ENCODE assay signal across 7 cellular contexts in the genomic region with DNA sequence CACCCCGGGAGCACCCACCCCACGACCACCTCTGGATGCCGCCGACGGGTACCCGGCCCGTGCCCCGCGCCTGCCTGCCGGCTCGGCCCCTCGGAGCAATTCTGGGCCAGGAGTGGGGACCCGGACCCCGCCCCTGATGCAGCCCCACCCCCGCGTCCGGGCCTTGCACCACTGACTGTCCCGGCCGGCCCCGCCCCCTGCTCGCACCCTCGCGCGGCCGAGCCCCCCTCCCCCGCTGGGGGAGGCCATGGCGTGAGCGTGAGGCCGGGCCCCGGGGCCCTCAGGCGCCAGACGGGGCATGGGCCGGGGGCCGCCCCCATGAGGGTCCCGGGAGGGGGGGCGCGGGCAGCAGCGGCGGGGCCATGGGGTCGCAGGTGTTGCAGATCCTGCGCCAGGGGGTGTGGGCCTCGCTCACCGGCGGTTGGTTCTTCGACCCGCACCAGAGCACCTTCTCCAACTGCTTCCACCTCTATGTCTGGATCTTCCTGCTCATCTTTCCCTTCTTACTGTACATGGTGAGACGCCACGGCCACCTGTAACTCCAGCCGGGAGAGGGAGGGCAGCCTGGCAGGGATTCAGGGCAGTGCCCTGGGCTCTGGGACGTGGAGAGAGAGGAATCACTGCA. TPM values are rescaled to one million over a fixed set of nuclear protein-coding genes. Genes with fewer than 3 reads are reported as not detected.
A peak's percentile ranks its signal among the peaks of the same experiment; 100 is the strongest.
DNase-seq lines count a peak whose midpoint lies in the region; ATAC-seq, FAIRE-seq and TF ChIP-seq lines count a peak whose summit lies in the region.

No MANE protein-coding gene starts in this region.

- TF ChIP-seq CTCF in GM10248 (IDR thresholded peaks at IDR 0.05; ENCODE audit: control extremely low read depth, extremely low read depth, low read depth, missing control alignments) (no peak), GM23338 (conservative IDR thresholded peaks at IDR 0.05; ENCODE audit: low read depth in 2 of 2) (no peak), bronchial epithelial cell (IDR thresholded peaks at IDR 0.05; ENCODE audit: insufficient read depth, low read length, severe bottlenecking) (no peak), HepG2 (CRISPR knock-in tag; IDR thresholded peaks at IDR 0.05) (no peak), suprapubic skin (IDR thresholded peaks at IDR 0.05) (no peak)

- peaks cover 16% of the 10 kb centered on the region for H3K4me1 Mint-ChIP-seq in GM23338

- CTCF ChIA-PET in GM10248 (lab: Yijun Ruan, JAX) (interaction anchor here (0.7 to 24.8 kb wide), 13 partner anchors 10 to 202 kb away, joined by 3 to 351 read pairs (median 4); partner anchors contain the start of genes EHBP1L1, FAM89B, KCNK7 and SIPA1), HepG2 (lab: Yijun Ruan, JAX; ENCODE audit: low intra/inter-chr PET ratio, low total read pairs) (no interaction called here)

- H3K79me2 ChIP-seq in GM23338 (replicated peaks; ENCODE audit: insufficient read depth) (peaks cover 28% of the 10 kb centered on the region), HepG2 (ENCODE audit: insufficient read depth, low read length) (peaks cover 53% of the 10 kb centered on the region)

- no peaks in the 10 kb centered on the region; the same call in 2 of the 3 replicates for H3K9me3 Mint-ChIP-seq in GM23338

- DNase-seq in GM10248 (ENCODE audit: extremely low spot score) = peak; percentile 70
- DNase-seq in GM23338 (ENCODE audit: low spot score) = peak; percentile 57
- DNase-seq in NT2/D1 (ENCODE audit: low read depth, low spot score) = no peak
- no peak for DNase-seq in bronchial epithelial cell (ENCODE audit: low read depth)
- peak; percentile 47 for DNase-seq in HepG2 (ENCODE audit: low spot score)
- no peak for DNase-seq in suprapubic skin (ENCODE audit: low spot score in 2 of 2)
- no peak for DNase-seq in cortex of kidney (lab: John Stamatoyannopoulos, UW)

- 0 out of 2 replicates have a peak overlapping the region, but pooled peaks have one; percentile 50 for H3K27ac ChIP-seq in GM23338 (ENCODE audit: low read depth)
- peak overlapping the region; percentile 92 for H3K27ac ChIP-seq in HepG2 (ENCODE audit: extremely low read length, insufficient read depth, low read length)
- peak overlapping the region; percentile 86 for H3K27ac ChIP-seq in suprapubic skin

- peaks cover 26% of the 10 kb centered on the region for H3K27me3 Mint-ChIP-seq in GM23338 (ENCODE audit: insufficient read depth, low read depth, poor library complexity)

- 0% methylated on average over 9 of the region's 50 CpGs for WGBS in HepG2 (ENCODE audit: low lambda C conversion rate)
- WGBS in suprapubic skin = 5% methylated on average over 8 of the region's 50 CpGs

- no peak for TF ChIP-seq RAD21 in HepG2 (CRISPR knock-in tag; IDR thresholded peaks at IDR 0.05)

- intact Hi-C loops in HepG2 (cut with micrococcal nuclease; ENCODE audit: unreplicated experiment) = no loop called here

- peaks cover 14% of the 10 kb centered on the region for H4K20me1 ChIP-seq in GM23338 (replicated peaks; ENCODE audit: insufficient read depth)
- peaks cover 23% of the 10 kb centered on the region; the same call in 1 of the 2 replicates for H4K20me1 ChIP-seq in HepG2 (ENCODE audit: insufficient read depth, low read length)

- no peak overlapping the region for H2AFZ ChIP-seq in GM23338
- no peak overlapping the region for H2AFZ ChIP-seq in HepG2 (ENCODE audit: low read length)

- no TSS peak for BruUV-seq in HepG2 (replicated peaks; lab: Mats Ljungman, UMichigan)

- in situ Hi-C loops in HepG2 (cut with HindIII; ENCODE audit: extremely low pct_ligation_motif_present, low pct_unique_long_range_greater_than_20kb) = no loop called here

- no peaks in the 10 kb centered on the region for H3K9me2 ChIP-seq in GM23338 (ENCODE audit: insufficient read depth)

- no peaks in the 10 kb centered on the region for H3K9me3 ChIP-seq in NT2/D1 (ENCODE audit: insufficient read depth, low read length)
- H3K9me3 ChIP-seq in HepG2 (ENCODE audit: low read length) = no peaks in the 10 kb centered on the region
- H3K9me3 ChIP-seq in suprapubic skin = no peaks in the 10 kb centered on the region

- peak overlapping the region; percentile 93 for H3K27ac Mint-ChIP-seq in GM23338

- H3K4me2 ChIP-seq in GM23338 (peak overlapping the region; percentile 97), HepG2 (ENCODE audit: low read depth, low read length) (peak overlapping the region; percentile 77)

- peak overlapping the region; percentile 58 for H3K4me3 ChIP-seq in GM23338
- peak overlapping the region; percentile 87 for H3K4me3 ChIP-seq in NT2/D1 (ENCODE audit: insufficient read length, low read depth)
- peak overlapping the region; percentile 88 for H3K4me3 ChIP-seq in bronchial epithelial cell (ENCODE audit: low read depth, low read length)
- peak overlapping the region; percentile 86 to 90 (median 87) for H3K4me3 ChIP-seq in HepG2 (replicated peaks in 1 of 3; ENCODE audit: insufficient read depth in 1 of 3, low read depth in 2 of 3, low read length in 3 of 3)
- H3K4me3 ChIP-seq in suprapubic skin = peak overlapping the region; percentile 83

- H3K4me1 ChIP-seq in GM23338 (ENCODE audit: insufficient read depth) = peaks cover 14% of the 10 kb centered on the region; the same call in 1 of the 2 replicates
- peaks cover 38% of the 10 kb centered on the region for H3K4me1 ChIP-seq in NT2/D1 (ENCODE audit: insufficient read depth, insufficient read length)
- H3K4me1 ChIP-seq in HepG2 (ENCODE audit: insufficient read depth, low read length) = peaks cover 39% of the 10 kb centered on the region
- peaks cover 44% of the 10 kb centered on the region for H3K4me1 ChIP-seq in suprapubic skin

- no peak for FAIRE-seq in bronchial epithelial cell (lab: Jason Lieb, UNC)
- FAIRE-seq in HepG2 (lab: Jason Lieb, UNC) = no peak

- peaks cover 21% of the 10 kb centered on the region for H3K36me3 Mint-ChIP-seq in GM23338 (ENCODE audit: low read depth)

- ATAC-seq in GM23338 (peak; percentile 10), HepG2 (peak; percentile 7)

- TF ChIP-seq POLR2A in HepG2 (IDR thresholded peaks at IDR 0.05; ENCODE audit: insufficient read depth in 1 of 2, low read depth in 2 of 2, low read length in 2 of 2) = no peak
- no peak for TF ChIP-seq POLR2A in suprapubic skin (IDR thresholded peaks at IDR 0.05)

- POLR2A ChIA-PET in GM10248 (lab: Yijun Ruan, JAX) = interaction anchor here (0.7 to 1.3 kb wide), 6 partner anchors 15 to 348 kb away, joined by 3 to 5 read pairs (median 4); partner anchors contain the start of genes CCDC85B and MALAT1
- POLR2A ChIA-PET in HepG2 (lab: Yijun Ruan, JAX) = interaction anchor here (0.7 to 4.3 kb wide), 40 partner anchors 9 to 436 kb away, joined by 3 to 48 read pairs (median 5); partner anchors contain the start of genes CCDC85B, CFL1, KAT5 and MALAT1

- TF ChIP-seq EP300 in HepG2 (IDR thresholded peaks at IDR 0.05; ENCODE audit: low read depth in 2 of 2, low read length in 2 of 2) (no peak), HepG2 (CRISPR knock-in tag; IDR thresholded peaks at IDR 0.05; ENCODE audit: borderline replicate concordance) (no peak), suprapubic skin (IDR thresholded peaks at IDR 0.05) (no peak)

- H3K9ac ChIP-seq in NT2/D1 (ENCODE audit: insufficient read length, low read depth) (peak overlapping the region; percentile 98), HepG2 (ENCODE audit: insufficient read depth, low read depth, low read length) (peak overlapping the region; percentile 88)

- H3K27me3 ChIP-seq in GM23338 (ENCODE audit: insufficient read depth) (no peaks in the 10 kb centered on the region), NT2/D1 (ENCODE audit: insufficient read depth, insufficient read length) (no peaks in the 10 kb centered on the region), bronchial epithelial cell (ENCODE audit: control insufficient read depth, insufficient read depth, low read length) (no peaks in the 10 kb centered on the region), HepG2 (ENCODE audit: control insufficient read depth in 1 of 2, insufficient read depth in 2 of 2, low read length in 2 of 2) (no peaks in the 10 kb centered on the region; a peak in 1 of 5 replicates), suprapubic skin (no peaks in the 10 kb centered on the region)

- peaks cover 7% of the 10 kb centered on the region for H3F3A ChIP-seq in GM23338 (replicated peaks; ENCODE audit: low read depth)

- H3K4me3 Mint-ChIP-seq in GM23338 = peak overlapping the region; percentile 94

- H3K36me3 ChIP-seq in GM23338 (ENCODE audit: insufficient read depth) (no peaks in the 10 kb centered on the region; the same call in 1 of the 2 replicates), NT2/D1 (ENCODE audit: insufficient read depth, insufficient read length, low read length) (peaks cover 70% of the 10 kb centered on the region), bronchial epithelial cell (ENCODE audit: control insufficient read depth, insufficient read depth, low read length) (peaks cover 29% of the 10 kb centered on the region), HepG2 (replicated peaks in 1 of 2; ENCODE audit: control insufficient read depth in 1 of 2, insufficient read depth in 2 of 2, low read length in 2 of 2) (peaks cover 15 to 35% of the 10 kb centered on the region in 2 experiments; a peak in 4 of 5 replicates), suprapubic skin (peaks cover 44% of the 10 kb centered on the region)

RNA-seq across cellular contexts. Expression of gene PCNX3, which starts 0.5 kb away (rescaled TPM):
- total RNA-seq in GM23338 (2014; rRNA removed; shearing (Covaris generic)) = 41.2 and 52.2 TPM in 2 replicates
- 7.3 and 8.7 TPM in 2 replicates for polyA plus RNA-seq in GM23338 (2016; fragmentation: Nextera tagmentation; extraction: Ambion mirVana)
- 5.3 and 10.2 TPM in 2 replicates for total RNA-seq in bronchial epithelial cell
- total RNA-seq in HepG2 (2016; rRNA removed; fragmentation: Illumina TruSeq; extraction: Trizol) = 14.5 and 23.0 TPM in 2 replicates
- total RNA-seq in HepG2 (2016; cell fraction: cytosol; rRNA removed; fragmentation: Illumina TruSeq; extraction: Trizol; ENCODE audit: low read depth) = 8.5 and 8.7 TPM in 2 replicates
- total RNA-seq in HepG2 (2016; cell fraction: insoluble cytoplasmic fraction; rRNA removed; fragmentation: Illumina TruSeq; extraction: Trizol) = 12.2 and 22.7 TPM in 2 replicates
- total RNA-seq in HepG2 (2016; cell fraction: membrane; rRNA removed; fragmentation: Illumina TruSeq; extraction: Trizol) = 9.3 and 9.7 TPM in 2 replicates
- 26.0 and 33.8 TPM in 2 replicates for total RNA-seq in HepG2 (2016; cell fraction: nucleus; rRNA removed; fragmentation: Illumina TruSeq; extraction: Trizol)
- 16.2 and 23.1 TPM in 2 replicates for polyA plus RNA-seq in HepG2 (2011; rRNA removed)
- polyA plus RNA-seq in HepG2 (2011; cell fraction: cytosol; rRNA removed) = 12.7 and 17.1 TPM in 2 replicates
- polyA plus RNA-seq in HepG2 (2011; cell fraction: nucleus; rRNA removed) = 99.5 and 123 TPM in 2 replicates
- polyA plus RNA-seq in HepG2 (2012) = 14.4 and 24.5 TPM in 2 replicates
- polyA plus RNA-seq in HepG2 (2016; cell fraction: cytosol; fragmentation: Illumina TruSeq; extraction: Trizol; ENCODE audit: low read depth) = 4.3 and 4.9 TPM in 2 replicates
- polyA plus RNA-seq in HepG2 (2016; cell fraction: insoluble cytoplasmic fraction; fragmentation: Illumina TruSeq; extraction: Trizol; ENCODE audit: low read depth) = 14.3 and 21.7 TPM in 2 replicates
- 5.8 and 6.9 TPM in 2 replicates for polyA plus RNA-seq in HepG2 (2016; cell fraction: membrane; fragmentation: Illumina TruSeq; extraction: Trizol; ENCODE audit: low read depth)
- 68.2 and 73.5 TPM in 2 replicates for polyA plus RNA-seq in HepG2 (2016; cell fraction: nucleus; fragmentation: Illumina TruSeq; extraction: Trizol; ENCODE audit: insufficient read depth, low read depth)
- polyA minus RNA-seq in HepG2 (2011; rRNA and poly(A)+ RNA removed; ENCODE audit: low replicate concordance) = 35.6 and 67.6 TPM in 2 replicates
- polyA minus RNA-seq in HepG2 (2011; cell fraction: cytosol; rRNA and poly(A)+ RNA removed) = 23.3 and 27.8 TPM in 2 replicates
- 32.3 and 32.8 TPM in 2 replicates for polyA minus RNA-seq in HepG2 (2011; cell fraction: nucleus; rRNA and poly(A)+ RNA removed)
- total RNA-seq in suprapubic skin = 10 to 100 TPM; 38.5 to 59.3 (median 43.6) TPM

RNA-seq across cellular contexts. Expression of gene MAP3K11, which starts 2.0 kb away (rescaled TPM):
- total RNA-seq in GM23338 (2014; rRNA removed; shearing (Covaris generic)) = 32.8 and 38.6 TPM in 2 replicates
- polyA plus RNA-seq in GM23338 (2016; fragmentation: Nextera tagmentation; extraction: Ambion mirVana) = 19.8 and 20.8 TPM in 2 replicates
- 11.1 and 18.6 TPM in 2 replicates for total RNA-seq in bronchial epithelial cell
- total RNA-seq in HepG2 (2016; rRNA removed; fragmentation: Illumina TruSeq; extraction: Trizol) = 35.6 and 51.5 TPM in 2 replicates
- 9.8 and 11.0 TPM in 2 replicates for total RNA-seq in HepG2 (2016; cell fraction: cytosol; rRNA removed; fragmentation: Illumina TruSeq; extraction: Trizol; ENCODE audit: low read depth)
- total RNA-seq in HepG2 (2016; cell fraction: insoluble cytoplasmic fraction; rRNA removed; fragmentation: Illumina TruSeq; extraction: Trizol) = 28.4 and 51.3 TPM in 2 replicates
- 23.9 and 24.4 TPM in 2 replicates for total RNA-seq in HepG2 (2016; cell fraction: membrane; rRNA removed; fragmentation: Illumina TruSeq; extraction: Trizol)
- total RNA-seq in HepG2 (2016; cell fraction: nucleus; rRNA removed; fragmentation: Illumina TruSeq; extraction: Trizol) = 38.3 and 44.6 TPM in 2 replicates
- polyA plus RNA-seq in HepG2 (2011; rRNA removed) = 35.9 and 54.6 TPM in 2 replicates
- polyA plus RNA-seq in HepG2 (2011; cell fraction: cytosol; rRNA removed) = 29.9 and 43.3 TPM in 2 replicates
- polyA plus RNA-seq in HepG2 (2011; cell fraction: nucleus; rRNA removed) = 105 and 109 TPM in 2 replicates
- 41.6 and 47.6 TPM in 2 replicates for polyA plus RNA-seq in HepG2 (2012)
- 10.0 and 10.8 TPM in 2 replicates for polyA plus RNA-seq in HepG2 (2016; cell fraction: cytosol; fragmentation: Illumina TruSeq; extraction: Trizol; ENCODE audit: low read depth)
- 43.2 and 55.5 TPM in 2 replicates for polyA plus RNA-seq in HepG2 (2016; cell fraction: insoluble cytoplasmic fraction; fragmentation: Illumina TruSeq; extraction: Trizol; ENCODE audit: low read depth)
- polyA plus RNA-seq in HepG2 (2016; cell fraction: membrane; fragmentation: Illumina TruSeq; extraction: Trizol; ENCODE audit: low read depth) = 24.5 and 29.1 TPM in 2 replicates
- polyA plus RNA-seq in HepG2 (2016; cell fraction: nucleus; fragmentation: Illumina TruSeq; extraction: Trizol; ENCODE audit: insufficient read depth, low read depth) = 98.1 and 107 TPM in 2 replicates
- polyA minus RNA-seq in HepG2 (2011; rRNA and poly(A)+ RNA removed; ENCODE audit: low replicate concordance) = 59.8 and 117 TPM in 2 replicates
- polyA minus RNA-seq in HepG2 (2011; cell fraction: cytosol; rRNA and poly(A)+ RNA removed) = 35.9 and 41.2 TPM in 2 replicates
- 61.7 and 76.1 TPM in 2 replicates for polyA minus RNA-seq in HepG2 (2011; cell fraction: nucleus; rRNA and poly(A)+ RNA removed)
- total RNA-seq in suprapubic skin = 10 to 100 TPM; 29.2 to 45.5 (median 37.0) TPM

RNA-seq across cellular contexts. Expression of gene KCNK7, which starts 20.5 kb away (rescaled TPM):
- not detected in 2 replicates for total RNA-seq in GM23338 (2014; rRNA removed; shearing (Covaris generic))
- 0.24 and 0.60 TPM in 2 replicates for polyA plus RNA-seq in GM23338 (2016; fragmentation: Nextera tagmentation; extraction: Ambion mirVana)
- total RNA-seq in bronchial epithelial cell = 0.79 and 4.1 TPM in 2 replicates
- total RNA-seq in HepG2 (2016; rRNA removed; fragmentation: Illumina TruSeq; extraction: Trizol) = not detected in 2 replicates
- total RNA-seq in HepG2 (2016; cell fraction: cytosol; rRNA removed; fragmentation: Illumina TruSeq; extraction: Trizol; ENCODE audit: low read depth) = not detected in 2 replicates
- total RNA-seq in HepG2 (2016; cell fraction: insoluble cytoplasmic fraction; rRNA removed; fragmentation: Illumina TruSeq; extraction: Trizol) = not detected in 2 replicates
- total RNA-seq in HepG2 (2016; cell fraction: membrane; rRNA removed; fragmentation: Illumina TruSeq; extraction: Trizol) = not detected in 2 replicates
- 1.2 TPM in 1 of 2 replicates, not detected in the other for total RNA-seq in HepG2 (2016; cell fraction: nucleus; rRNA removed; fragmentation: Illumina TruSeq; extraction: Trizol)
- 0.11 and 0.14 TPM in 2 replicates for polyA plus RNA-seq in HepG2 (2011; rRNA removed)
- polyA plus RNA-seq in HepG2 (2011; cell fraction: cytosol; rRNA removed) = 0.04 TPM in 1 of 2 replicates, not detected in the other
- 0.69 and 0.97 TPM in 2 replicates for polyA plus RNA-seq in HepG2 (2011; cell fraction: nucleus; rRNA removed)
- polyA plus RNA-seq in HepG2 (2012) = 0.28 TPM in 1 of 2 replicates, not detected in the other
- polyA plus RNA-seq in HepG2 (2016; cell fraction: cytosol; fragmentation: Illumina TruSeq; extraction: Trizol; ENCODE audit: low read depth) = not detected in 2 replicates
- not detected in 2 replicates for polyA plus RNA-seq in HepG2 (2016; cell fraction: insoluble cytoplasmic fraction; fragmentation: Illumina TruSeq; extraction: Trizol; ENCODE audit: low read depth)
- polyA plus RNA-seq in HepG2 (2016; cell fraction: membrane; fragmentation: Illumina TruSeq; extraction: Trizol; ENCODE audit: low read depth) = not detected in 2 replicates
- 0.38 and 0.77 TPM in 2 replicates for polyA plus RNA-seq in HepG2 (2016; cell fraction: nucleus; fragmentation: Illumina TruSeq; extraction: Trizol; ENCODE audit: insufficient read depth, low read depth)
- 0.33 and 0.90 TPM in 2 replicates for polyA minus RNA-seq in HepG2 (2011; rRNA and poly(A)+ RNA removed; ENCODE audit: low replicate concordance)
- polyA minus RNA-seq in HepG2 (2011; cell fraction: cytosol; rRNA and poly(A)+ RNA removed) = not detected in 2 replicates
- polyA minus RNA-seq in HepG2 (2011; cell fraction: nucleus; rRNA and poly(A)+ RNA removed) = 0.75 and 1.2 TPM in 2 replicates
- 100 to 1,000 TPM in 3 of 4 donors, 10 to 100 TPM in 1; 32.6 to 183 (median 144) TPM for total RNA-seq in suprapubic skin

RNA-seq across cellular contexts. Expression of gene SIPA1, which starts 21.8 kb away (rescaled TPM):
- total RNA-seq in GM23338 (2014; rRNA removed; shearing (Covaris generic)) = 54.6 and 56.7 TPM in 2 replicates
- polyA plus RNA-seq in GM23338 (2016; fragmentation: Nextera tagmentation; extraction: Ambion mirVana) (50.1 and 75.5 TPM in 2 replicates), HepG2 (2011; rRNA removed) (7.7 and 9.1 TPM in 2 replicates)
- total RNA-seq in bronchial epithelial cell (11.1 and 15.1 TPM in 2 replicates), HepG2 (2016; rRNA removed; fragmentation: Illumina TruSeq; extraction: Trizol) (5.4 and 5.8 TPM in 2 replicates), suprapubic skin (10 to 100 TPM; 14.9 to 21.6 (median 19.0) TPM)
- total RNA-seq in HepG2 (2016; cell fraction: cytosol; rRNA removed; fragmentation: Illumina TruSeq; extraction: Trizol; ENCODE audit: low read depth) = 2.4 and 2.5 TPM in 2 replicates
- total RNA-seq in HepG2 (2016; cell fraction: insoluble cytoplasmic fraction; rRNA removed; fragmentation: Illumina TruSeq; extraction: Trizol) = 5.0 and 7.9 TPM in 2 replicates
- 5.1 and 6.5 TPM in 2 replicates for total RNA-seq in HepG2 (2016; cell fraction: membrane; rRNA removed; fragmentation: Illumina TruSeq; extraction: Trizol)
- 4.5 and 6.8 TPM in 2 replicates for total RNA-seq in HepG2 (2016; cell fraction: nucleus; rRNA removed; fragmentation: Illumina TruSeq; extraction: Trizol)
- polyA plus RNA-seq in HepG2 (2011; cell fraction: cytosol; rRNA removed) = 4.1 and 8.2 TPM in 2 replicates
- 29.6 and 37.0 TPM in 2 replicates for polyA plus RNA-seq in HepG2 (2011; cell fraction: nucleus; rRNA removed)
- 4.6 and 5.8 TPM in 2 replicates for polyA plus RNA-seq in HepG2 (2012)
- polyA plus RNA-seq in HepG2 (2016; cell fraction: cytosol; fragmentation: Illumina TruSeq; extraction: Trizol; ENCODE audit: low read depth) = 2.6 and 2.8 TPM in 2 replicates
- polyA plus RNA-seq in HepG2 (2016; cell fraction: insoluble cytoplasmic fraction; fragmentation: Illumina TruSeq; extraction: Trizol; ENCODE audit: low read depth) = 4.1 and 5.0 TPM in 2 replicates
- polyA plus RNA-seq in HepG2 (2016; cell fraction: membrane; fragmentation: Illumina TruSeq; extraction: Trizol; ENCODE audit: low read depth) = 4.4 and 5.1 TPM in 2 replicates
- 10.2 and 11.1 TPM in 2 replicates for polyA plus RNA-seq in HepG2 (2016; cell fraction: nucleus; fragmentation: Illumina TruSeq; extraction: Trizol; ENCODE audit: insufficient read depth, low read depth)
- polyA minus RNA-seq in HepG2 (2011; rRNA and poly(A)+ RNA removed; ENCODE audit: low replicate concordance) = 33.6 and 36.0 TPM in 2 replicates
- 9.0 and 11.6 TPM in 2 replicates for polyA minus RNA-seq in HepG2 (2011; cell fraction: cytosol; rRNA and poly(A)+ RNA removed)
- polyA minus RNA-seq in HepG2 (2011; cell fraction: nucleus; rRNA and poly(A)+ RNA removed) = 6.8 and 10.8 TPM in 2 replicates

RNA-seq across cellular contexts. Expression of gene EHBP1L1, which starts 40.2 kb away (rescaled TPM):
- 10.9 and 12.6 TPM in 2 replicates for total RNA-seq in GM23338 (2014; rRNA removed; shearing (Covaris generic))
- polyA plus RNA-seq in GM23338 (2016; fragmentation: Nextera tagmentation; extraction: Ambion mirVana) (1.4 and 2.9 TPM in 2 replicates), HepG2 (2011; rRNA removed) (8.3 and 14.4 TPM in 2 replicates)
- total RNA-seq in bronchial epithelial cell (31.6 and 62.0 TPM in 2 replicates), HepG2 (2016; rRNA removed; fragmentation: Illumina TruSeq; extraction: Trizol) (5.4 and 10.6 TPM in 2 replicates), suprapubic skin (100 to 1,000 TPM in 1 of 4 donors, 10 to 100 TPM in 3; 40.3 to 150 (median 56.2) TPM)
- total RNA-seq in HepG2 (2016; cell fraction: cytosol; rRNA removed; fragmentation: Illumina TruSeq; extraction: Trizol; ENCODE audit: low read depth) = 2.5 and 2.6 TPM in 2 replicates
- total RNA-seq in HepG2 (2016; cell fraction: insoluble cytoplasmic fraction; rRNA removed; fragmentation: Illumina TruSeq; extraction: Trizol) = 3.9 and 9.7 TPM in 2 replicates
- 3.4 TPM in 2 replicates for total RNA-seq in HepG2 (2016; cell fraction: membrane; rRNA removed; fragmentation: Illumina TruSeq; extraction: Trizol)
- total RNA-seq in HepG2 (2016; cell fraction: nucleus; rRNA removed; fragmentation: Illumina TruSeq; extraction: Trizol) = 7.8 and 8.4 TPM in 2 replicates
- polyA plus RNA-seq in HepG2 (2011; cell fraction: cytosol; rRNA removed) = 7.1 and 10.0 TPM in 2 replicates
- 74.9 and 85.5 TPM in 2 replicates for polyA plus RNA-seq in HepG2 (2011; cell fraction: nucleus; rRNA removed)
- 9.8 and 10.7 TPM in 2 replicates for polyA plus RNA-seq in HepG2 (2012)
- polyA plus RNA-seq in HepG2 (2016; cell fraction: cytosol; fragmentation: Illumina TruSeq; extraction: Trizol; ENCODE audit: low read depth) = 0.58 and 0.94 TPM in 2 replicates
- polyA plus RNA-seq in HepG2 (2016; cell fraction: insoluble cytoplasmic fraction; fragmentation: Illumina TruSeq; extraction: Trizol; ENCODE audit: low read depth) = 4.6 and 5.1 TPM in 2 replicates
- polyA plus RNA-seq in HepG2 (2016; cell fraction: membrane; fragmentation: Illumina TruSeq; extraction: Trizol; ENCODE audit: low read depth) = 0.79 and 1.3 TPM in 2 replicates
- 27.0 and 30.2 TPM in 2 replicates for polyA plus RNA-seq in HepG2 (2016; cell fraction: nucleus; fragmentation: Illumina TruSeq; extraction: Trizol; ENCODE audit: insufficient read depth, low read depth)
- polyA minus RNA-seq in HepG2 (2011; rRNA and poly(A)+ RNA removed; ENCODE audit: low replicate concordance) = 23.3 and 45.1 TPM in 2 replicates
- polyA minus RNA-seq in HepG2 (2011; cell fraction: cytosol; rRNA and poly(A)+ RNA removed) = 7.6 and 13.2 TPM in 2 replicates
- polyA minus RNA-seq in HepG2 (2011; cell fraction: nucleus; rRNA and poly(A)+ RNA removed) = 6.4 and 11.8 TPM in 2 replicates

Comparison
In these comparisons a context has a peak if more than half of its experiments do, and no peak if none do; other contexts are left out.
1. DNase-seq: peak in GM10248 (single experiment), GM23338 (single experiment) and HepG2 (single experiment); none in NT2/D1 (single experiment), bronchial epithelial cell (single experiment), suprapubic skin (0 of 2) and cortex of kidney (single experiment).
2. Peak in every context shown above with its lines, with median percentiles within 50 percentile points of each other: H3K27ac ChIP-seq and H3K4me3 ChIP-seq.